Comparison of ENCODE assay signal across 8 cellular contexts in the genomic region with DNA sequence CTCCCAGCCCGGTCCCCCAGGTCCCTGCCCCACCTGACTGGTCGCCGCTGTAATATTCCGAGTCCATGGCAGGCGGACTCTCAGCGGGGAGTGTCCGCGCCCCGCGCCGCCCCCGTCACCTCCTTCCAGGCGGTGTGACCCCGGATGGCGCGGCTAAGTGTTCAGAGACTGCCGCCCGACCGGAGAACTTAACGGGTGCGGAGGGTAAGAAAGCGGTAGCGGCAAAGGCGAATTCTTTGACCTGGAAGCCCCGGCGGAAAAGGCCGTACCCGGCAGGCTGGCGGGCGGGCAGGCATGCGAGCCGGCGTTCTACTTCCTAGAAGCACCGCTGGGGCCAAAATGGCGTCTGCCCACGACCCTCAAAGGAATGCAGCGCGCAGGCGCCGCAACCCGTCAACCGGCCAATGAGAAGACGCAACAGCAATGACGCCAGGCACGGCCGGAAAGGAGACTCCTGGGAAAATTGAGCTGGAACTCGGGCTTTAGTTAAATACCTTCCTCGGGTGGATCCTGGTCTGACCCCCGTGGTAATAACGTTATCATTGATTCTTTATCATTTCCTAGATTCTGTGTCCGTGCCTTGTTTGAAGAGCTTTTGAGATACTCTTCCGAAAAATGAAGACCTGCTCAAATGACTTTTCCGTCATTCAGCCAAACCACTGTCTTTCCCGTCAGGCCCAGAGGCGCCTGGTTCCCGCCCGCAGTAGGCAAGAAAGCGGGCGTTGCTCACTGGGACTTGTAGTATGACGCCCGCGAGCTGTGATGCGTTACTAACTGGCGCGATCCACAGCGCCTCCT. TPM values are rescaled to one million over a fixed set of nuclear protein-coding genes. Genes with fewer than 3 reads are reported as not detected.
A peak's percentile ranks its signal among the peaks of the same experiment; 100 is the strongest.
DNase-seq lines count a peak whose midpoint lies in the region; ATAC-seq and TF ChIP-seq lines count a peak whose summit lies in the region.

A gene (minus strand): TSS at position 348 of the 798 bp plus-strand sequence. CDS start 281 bp downstream, at position 67.

- POLR2A ChIA-PET in RWPE1 (lab: Yijun Ruan, JAX; ENCODE audit: low non-redundant PET): interaction anchor here (0.7 to 1.2 kb wide), 2 partner anchors 11 to 21 kb away, joined by 3 to 4 read pairs; no protein-coding TSS in a partner anchor
- POLR2A ChIA-PET in naive thymus-derived CD4-positive, alpha-beta T cell (lab: Charles Lee): interaction anchor here (0.6 to 2.8 kb wide), 11 partner anchors 13 to 565 kb away, joined by 3 to 15 read pairs (median 4); a partner anchor contains a TSS

- intact Hi-C loops in naive thymus-derived CD4-positive, alpha-beta T cell (cut with micrococcal nuclease): loop anchor here (1.0 to 10.0 kb wide), 25 partner anchors 37 to 869 kb away; a partner anchor contains a TSS

- H3K4me2 ChIP-seq in fibroblast of lung (ENCODE audit: extremely low read depth, insufficient read depth, low read length): peak within 1 kb of the TSS; percentile 87

- peak within 1 kb of the TSS; percentile 98 for H3K9ac ChIP-seq in fibroblast of lung (ENCODE audit: insufficient read depth, low read length)

- H3K4me3 ChIP-seq in LNCaP clone FGC (ENCODE audit: low read depth, low read length): peak within 1 kb of the TSS; percentile 89
- H3K4me3 ChIP-seq in fibroblast of lung (replicated peaks in 1 of 4; ENCODE audit: control extremely low read depth in 1 of 4, insufficient read depth in 1 of 4, low read depth in 3 of 4, low read length in 4 of 4): peak within 1 kb of the TSS; percentile 81 to 95 (median 90)
- peak within 1 kb of the TSS; percentile 87 for H3K4me3 ChIP-seq in naive thymus-derived CD4-positive, alpha-beta T cell (ENCODE audit: low read length)

- H4K20me1 ChIP-seq in fibroblast of lung (ENCODE audit: control insufficient read depth, extremely low read depth, insufficient read depth, low read length): no peaks in the 10 kb centered on the region

- no peaks in the 10 kb centered on the region for H3K36me3 ChIP-seq in fibroblast of lung (ENCODE audit: control insufficient read depth, insufficient read depth, low read length)
- H3K36me3 ChIP-seq in naive thymus-derived CD4-positive, alpha-beta T cell (ENCODE audit: control insufficient read depth in 2 of 3, insufficient read depth in 3 of 3, low read length in 3 of 3): peaks cover 0 to 27% (median 0%) of the 10 kb centered on the region in 3 experiments

- peaks cover 46% of the 10 kb centered on the region for H3K79me2 ChIP-seq in fibroblast of lung (ENCODE audit: control insufficient read depth, insufficient read depth, low read length)

- peaks cover 42% of the 10 kb centered on the region for H3K36me3 Mint-ChIP-seq in activated T-helper 17 cell treated with anti-CD3 and anti-CD28 coated beads, Interleukin-2, amount 50 U/mL, for 72 hours (ENCODE audit: low read depth)
- peaks cover 0 to 16% (median 8%) of the 10 kb centered on the region in 5 donors for H3K36me3 Mint-ChIP-seq in naive thymus-derived CD4-positive, alpha-beta T cell
- H3K36me3 Mint-ChIP-seq in stimulated activated naive B cell treated with anti-CD40 and anti-IgM and Interleukin-4, amounts not matched to agents 10 μg/mL and 1 μg/mL and 100 μg/mL, for 72 hours: peaks cover 4 to 6% of the 10 kb centered on the region in 2 donors

- peak within 1 kb of the TSS; percentile 93 for H2AFZ ChIP-seq in fibroblast of lung (ENCODE audit: low read length)

- TF ChIP-seq CTCF in LNCaP clone FGC (IDR thresholded peaks at IDR 0.05; ENCODE audit: control insufficient read depth, extremely low read depth, insufficient read depth): no peak
- no peak for TF ChIP-seq CTCF in RWPE1 (conservative IDR thresholded peaks at IDR 0.05; ENCODE audit: low read depth)
- TF ChIP-seq CTCF in fibroblast of lung (conservative IDR thresholded peaks at IDR 0.05 in 1 of 2, IDR thresholded peaks at IDR 0.05 in 1 of 2; ENCODE audit: low read depth in 1 of 2, low read length in 2 of 2): no peak

- H3K9me3 Mint-ChIP-seq in activated T-helper 17 cell treated with anti-CD3 and anti-CD28 coated beads, Interleukin-2, amount 50 U/mL, for 72 hours: no peaks in the 10 kb centered on the region
- no peaks in the 10 kb centered on the region for H3K9me3 Mint-ChIP-seq in naive thymus-derived CD4-positive, alpha-beta T cell
- peaks cover 4% of the 10 kb centered on the region in 2 donors for H3K9me3 Mint-ChIP-seq in stimulated activated naive B cell treated with anti-CD40 and anti-IgM and Interleukin-4, amounts not matched to agents 10 μg/mL and 1 μg/mL and 100 μg/mL, for 72 hours

- no peaks in the 10 kb centered on the region for H3K27me3 Mint-ChIP-seq in activated T-helper 17 cell treated with anti-CD3 and anti-CD28 coated beads, Interleukin-2, amount 50 U/mL, for 72 hours
- H3K27me3 Mint-ChIP-seq in naive thymus-derived CD4-positive, alpha-beta T cell: peaks cover 0 to 9% (median 0%) of the 10 kb centered on the region in 5 donors
- H3K27me3 Mint-ChIP-seq in stimulated activated naive B cell treated with anti-CD40 and anti-IgM and Interleukin-4, amounts not matched to agents 10 μg/mL and 1 μg/mL and 100 μg/mL, for 72 hours: no peaks in the 10 kb centered on the region

- no peaks in the 10 kb centered on the region for H3K9me3 ChIP-seq in fibroblast of lung (ENCODE audit: control insufficient read depth, insufficient read depth, low read depth, low read length)
- H3K9me3 ChIP-seq in naive thymus-derived CD4-positive, alpha-beta T cell (ENCODE audit: control insufficient read depth in 2 of 3, low read length in 3 of 3): no peaks in the 10 kb centered on the region

- CTCF ChIA-PET in RWPE1 (lab: Yijun Ruan, JAX): interaction anchor here (1.2 kb wide), 1 partner anchor 124 kb away, joined by 6 read pairs; no protein-coding TSS in a partner anchor
- CTCF ChIA-PET in naive thymus-derived CD4-positive, alpha-beta T cell (lab: Charles Lee): interaction anchor here (0.8 kb wide), 1 partner anchor 65 kb away, joined by 3 read pairs; no protein-coding TSS in a partner anchor

- peak; percentile 91 for ATAC-seq in activated T-helper 17 cell treated with anti-CD3 and anti-CD28 coated beads, Interleukin-2, amount 50 U/mL, for 72 hours (replicated peaks)
- peak; percentile 94 for ATAC-seq in naive thymus-derived CD4-positive, alpha-beta T cell
- ATAC-seq in stimulated activated naive B cell treated with anti-CD40 and anti-IgM and Interleukin-4, amounts not matched to agents 10 μg/mL and 1 μg/mL and 100 μg/mL, for 72 hours (replicated peaks): peak; percentile 92

- DNase-seq in EH (ENCODE audit: low read depth) (peak; percentile 97), GOT3 (lab: John Stamatoyannopoulos, UW) (peak; percentile 86), LNCaP clone FGC (ENCODE audit: low read depth) (peak; percentile 88), RWPE1 (ENCODE audit: low spot score) (peak; percentile 95), fibroblast of lung (ENCODE audit: low read depth in 2 of 2) (peak; percentile 95 to 97)
- DNase-seq in naive thymus-derived CD4-positive, alpha-beta T cell: peak; percentile 85 to 95 (median 92)
- DNase-seq in stimulated activated naive B cell treated with anti-CD40 and anti-IgM and Interleukin-4, amounts not matched to agents 10 μg/mL and 1 μg/mL and 100 μg/mL, for 72 hours: peak; percentile 90

- H3K4me1 ChIP-seq in fibroblast of lung (ENCODE audit: control insufficient read depth, extremely low read depth, insufficient read depth, low read length): no peaks in the 10 kb centered on the region
- peaks cover 6 to 9% of the 10 kb centered on the region in 2 donors for H3K4me1 ChIP-seq in naive thymus-derived CD4-positive, alpha-beta T cell (ENCODE audit: control insufficient read depth in 2 of 2, insufficient read depth in 2 of 2, low read length in 2 of 2)

- H3K27me3 ChIP-seq in fibroblast of lung (ENCODE audit: control insufficient read depth, insufficient read depth, low read length): no peaks in the 10 kb centered on the region
- no peaks in the 10 kb centered on the region for H3K27me3 ChIP-seq in naive thymus-derived CD4-positive, alpha-beta T cell (ENCODE audit: control insufficient read depth in 2 of 2, insufficient read depth in 2 of 2, low read length in 2 of 2)

- peak within 1 kb of the TSS; percentile 94 for H3K4me3 Mint-ChIP-seq in activated T-helper 17 cell treated with anti-CD3 and anti-CD28 coated beads, Interleukin-2, amount 50 U/mL, for 72 hours
- peak within 1 kb of the TSS; percentile 81 to 99 (median 96) for H3K4me3 Mint-ChIP-seq in naive thymus-derived CD4-positive, alpha-beta T cell
- peak within 1 kb of the TSS; percentile 97 to 98 for H3K4me3 Mint-ChIP-seq in stimulated activated naive B cell treated with anti-CD40 and anti-IgM and Interleukin-4, amounts not matched to agents 10 μg/mL and 1 μg/mL and 100 μg/mL, for 72 hours

- peak within 1 kb of the TSS; percentile 93 for H3K27ac ChIP-seq in RWPE1
- peak within 1 kb of the TSS; percentile 93 for H3K27ac ChIP-seq in fibroblast of lung (ENCODE audit: insufficient read depth, low read length)
- peak within 1 kb of the TSS; percentile 82 for H3K27ac ChIP-seq in naive thymus-derived CD4-positive, alpha-beta T cell (ENCODE audit: low read depth, low read length)

- peak within 1 kb of the TSS; percentile 99 for H3K27ac Mint-ChIP-seq in activated T-helper 17 cell treated with anti-CD3 and anti-CD28 coated beads, Interleukin-2, amount 50 U/mL, for 72 hours
- H3K27ac Mint-ChIP-seq in naive thymus-derived CD4-positive, alpha-beta T cell: peak within 1 kb of the TSS; percentile 87 to 99 (median 99)
- peak within 1 kb of the TSS; percentile 98 for H3K27ac Mint-ChIP-seq in stimulated activated naive B cell treated with anti-CD40 and anti-IgM and Interleukin-4, amounts not matched to agents 10 μg/mL and 1 μg/mL and 100 μg/mL, for 72 hours

- H3K4me1 Mint-ChIP-seq in activated T-helper 17 cell treated with anti-CD3 and anti-CD28 coated beads, Interleukin-2, amount 50 U/mL, for 72 hours: peaks cover 20% of the 10 kb centered on the region
- peaks cover 14 to 49% (median 43%) of the 10 kb centered on the region in 7 donors for H3K4me1 Mint-ChIP-seq in naive thymus-derived CD4-positive, alpha-beta T cell
- peaks cover 17 to 28% of the 10 kb centered on the region in 2 donors for H3K4me1 Mint-ChIP-seq in stimulated activated naive B cell treated with anti-CD40 and anti-IgM and Interleukin-4, amounts not matched to agents 10 μg/mL and 1 μg/mL and 100 μg/mL, for 72 hours

RNA-seq across cellular contexts. Expression of the gene that starts here (rescaled TPM):
- total RNA-seq in activated T-helper 17 cell treated with anti-CD3 and anti-CD28 coated beads, Interleukin-2, amount 50 U/mL, for 72 hours: 10 to 100 TPM; 33.3 to 43.8 TPM
- 34.7 and 44.1 TPM in 2 replicates for total RNA-seq in fibroblast of lung
- polyA plus RNA-seq in fibroblast of lung: 47.4 and 56.0 TPM in 2 replicates
- 36.1 and 37.5 TPM in 2 replicates for polyA plus RNA-seq in fibroblast of lung (2012)
- 6.2 and 9.3 TPM in 2 replicates for polyA minus RNA-seq in fibroblast of lung (ENCODE audit: low replicate concordance)
- total RNA-seq in naive thymus-derived CD4-positive, alpha-beta T cell: 10 to 100 TPM; 24.0 to 57.5 (median 43.4) TPM
- 10 to 100 TPM; 15.7 to 39.7 TPM for polyA plus RNA-seq in naive thymus-derived CD4-positive, alpha-beta T cell

Comparison
In these comparisons a context has a peak if more than half of its experiments do, and no peak if none do; other contexts are left out.
1. Peak in every context shown above with its lines: DNase-seq, ATAC-seq, H3K4me3 ChIP-seq and H3K27ac ChIP-seq.